Comparison of ENCODE assay signal across 25 cellular contexts in the genomic region with DNA sequence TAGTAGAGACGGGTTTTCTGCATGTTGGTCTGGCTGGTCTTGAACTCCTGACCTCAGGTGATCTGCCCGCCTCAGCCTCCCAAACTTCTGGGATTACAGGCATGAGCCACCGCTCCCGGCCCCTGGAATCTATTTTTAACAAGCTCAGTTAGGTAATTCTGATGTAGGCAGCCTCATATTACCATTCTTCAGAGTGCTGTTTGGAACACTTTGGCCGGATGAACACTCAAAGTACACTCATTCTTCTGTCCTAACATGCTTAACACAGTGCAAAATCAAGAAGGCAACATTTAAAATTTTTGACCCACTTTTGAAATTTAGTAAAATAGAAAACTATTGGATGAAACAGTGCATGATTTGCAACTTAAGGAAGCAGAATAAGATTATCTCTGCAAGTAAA.
"Had no signal": no experiment of that assay in that cellular context is flagged by ENCODE, and none has a peak within 500 bp of the region (broad histone marks: within the 10 kb centered on the region; RNA-seq: fewer than 3 reads in every experiment).

No MANE protein-coding gene starts in this region.

- H3K36me3 Mint-ChIP-seq: IgD-negative memory B cell, T-cell had no signal

- H3K27ac Mint-ChIP-seq: IgD-negative memory B cell, T-cell had no signal

- ATAC-seq: K562, Panc1, PC-3, T-cell had no signal

- H3K9me3 ChIP-seq: SK-N-SH had no signal

- DNase-seq: Kasumi-1, MV-4-11, NCI-H1048, NCI-H1105, NCI-H1417, NCI-H146, NCI-H1694 treated with DMSO at 0.1 percent for 48 hours, NCI-H1930, NCI-H2081, NCI-H2107, NCI-H2227 treated with DMSO at 0.1 percent for 48 hours, NCI-H524, NCI-H526 treated with DMSO at 0.1 percent for 48 hours, NCI-H774, PC-3, Right ventricle myocardium superior, SIG-M5, SK-N-SH, SW 1271, T-cell had no signal

- H3K4me3 Mint-ChIP-seq: IgD-negative memory B cell, T-cell had no signal

- H3K27me3 Mint-ChIP-seq: IgD-negative memory B cell, T-cell had no signal

- H3K27ac ChIP-seq: KMS-11 had no signal

- H3K4me3 ChIP-seq: K562 had no signal

- FAIRE-seq: HTR-8/SVneo, K562 had no signal

- H3K4me1 Mint-ChIP-seq: IgD-negative memory B cell, T-cell had no signal
